1 cellular context compared by ENCODE assay signal in the genomic region with DNA sequence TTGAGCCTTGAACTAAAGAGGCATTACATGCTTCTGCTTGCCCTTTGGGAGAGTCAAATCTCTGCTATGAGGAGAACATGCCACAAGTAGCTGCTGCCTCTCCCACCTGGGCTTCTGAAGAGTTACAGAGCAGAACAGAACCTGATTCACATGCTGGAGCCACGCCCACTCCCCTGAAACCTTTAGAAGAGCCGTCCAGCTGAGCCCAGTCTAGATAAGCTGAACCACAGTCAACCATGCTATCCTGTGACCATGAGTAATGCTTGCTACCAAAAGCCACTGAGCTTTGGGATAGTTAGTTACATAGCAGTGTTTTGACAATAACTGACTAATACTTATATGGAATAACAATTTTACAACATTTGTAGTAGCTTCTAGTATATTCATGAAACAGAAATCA.
TF ChIP-seq lines count a peak whose summit lies in the region.

No MANE protein-coding gene starts in this region.

TF ChIP-seq in H1, 55 proteins besides CTCF, POLR2A, EP300 and RAD21:
- TF ChIP-seq HDAC6 (IDR thresholded peaks at IDR 0.05; ENCODE audit: low read depth, low read length) (no peak), NANOG (IDR thresholded peaks at IDR 0.05; ENCODE audit: insufficient read depth, low read depth, low read length, poor library complexity, severe bottlenecking) (no peak), MAFK (IDR thresholded peaks at IDR 0.05; ENCODE audit: low read depth, low read length) (no peak), CHD7 (IDR thresholded peaks at IDR 0.05; ENCODE audit: insufficient replicate concordance, low read length) (no peak), PHF8 (conservative IDR thresholded peaks at IDR 0.05; ENCODE audit: low read depth, low read length) (no peak), KDM5A (IDR thresholded peaks at IDR 0.05; ENCODE audit: low read length) (no peak)
